Comparison of ENCODE assay signal across 2 cellular contexts in the genomic region with DNA sequence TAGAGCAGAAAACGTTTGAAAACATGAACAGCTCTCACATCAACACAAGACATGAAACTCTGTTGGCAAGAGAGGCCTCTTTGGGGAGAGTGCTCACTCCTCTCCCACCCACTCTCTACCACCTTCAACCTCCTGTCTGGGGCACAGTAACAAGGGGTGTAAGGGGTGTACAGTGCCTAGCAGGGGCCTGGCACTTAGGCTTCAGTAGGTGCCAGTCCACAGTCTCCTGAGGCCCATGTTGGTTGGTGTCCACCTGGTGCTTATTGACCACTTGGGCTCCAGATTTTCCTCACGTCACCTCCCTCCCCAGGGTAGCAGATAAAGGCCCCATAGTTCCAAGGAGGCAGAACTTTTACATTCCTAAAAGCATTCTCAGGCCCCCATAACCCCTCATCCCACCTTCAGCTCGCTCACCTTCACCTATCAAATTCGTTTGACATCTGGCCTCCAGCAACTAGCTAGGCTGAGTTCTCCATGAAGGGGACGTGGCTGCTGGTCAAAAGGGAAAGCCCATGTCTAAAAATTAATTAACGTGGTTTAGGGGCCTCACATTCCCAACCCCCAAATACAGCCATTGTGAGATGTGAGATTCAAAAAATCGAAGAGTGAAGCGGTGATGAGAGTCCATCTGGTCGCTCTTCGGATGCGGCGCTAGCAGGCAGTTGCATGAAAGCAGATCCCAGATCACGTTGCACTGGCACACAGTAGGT.
TF ChIP-seq lines count a peak whose summit lies in the region.

No MANE protein-coding gene starts in this region.

TF ChIP-seq in SK-N-SH, 30 proteins besides CTCF, POLR2A, EP300 and RAD21 (continued from another document):
- TF ChIP-seq, protein P1, sequence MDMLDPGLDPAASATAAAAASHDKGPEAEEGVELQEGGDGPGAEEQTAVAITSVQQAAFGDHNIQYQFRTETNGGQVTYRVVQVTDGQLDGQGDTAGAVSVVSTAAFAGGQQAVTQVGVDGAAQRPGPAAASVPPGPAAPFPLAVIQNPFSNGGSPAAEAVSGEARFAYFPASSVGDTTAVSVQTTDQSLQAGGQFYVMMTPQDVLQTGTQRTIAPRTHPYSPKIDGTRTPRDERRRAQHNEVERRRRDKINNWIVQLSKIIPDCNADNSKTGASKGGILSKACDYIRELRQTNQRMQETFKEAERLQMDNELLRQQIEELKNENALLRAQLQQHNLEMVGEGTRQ (IDR thresholded peaks at IDR 0.05; ENCODE audit: borderline replicate concordance, low read depth, low read length), result no peak
- TF ChIP-seq MXI1 (IDR thresholded peaks at IDR 0.05; ENCODE audit: low read depth, low read length) (no peak), RCOR1 (IDR thresholded peaks at IDR 0.05; ENCODE audit: low read length) (no peak), MEF2A (IDR thresholded peaks at IDR 0.05; ENCODE audit: borderline replicate concordance, low read depth) (no peak), JUND (IDR thresholded peaks at IDR 0.05) (no peak), TEAD4 (IDR thresholded peaks at IDR 0.05; ENCODE audit: borderline replicate concordance, insufficient read depth) (no peak), FOSL2 (IDR thresholded peaks at IDR 0.05; ENCODE audit: borderline replicate concordance, low read depth) (no peak), NRF1 (IDR thresholded peaks at IDR 0.05; ENCODE audit: low read depth, low read length) (no peak), SIN3A (IDR thresholded peaks at IDR 0.05; ENCODE audit: borderline replicate concordance, low read depth, low read length) (no peak), CHD2 (IDR thresholded peaks at IDR 0.05; ENCODE audit: low read length, partially characterized antibody) (no peak), RFX5 (IDR thresholded peaks at IDR 0.05; ENCODE audit: low read length) (no peak), USF1 (IDR thresholded peaks at IDR 0.05; ENCODE audit: borderline replicate concordance, low read depth) (no peak), TAF1 (IDR thresholded peaks at IDR 0.05; ENCODE audit: borderline replicate concordance, low read depth, low read length) (no peak), REST (IDR thresholded peaks at IDR 0.05; ENCODE audit: low read depth, low read length) (no peak), MAX (IDR thresholded peaks at IDR 0.05; ENCODE audit: low read depth) (no peak)

TF ChIP-seq in SK-N-SH treated with all-trans-retinoic acid at 6 μM for 48 hours, 23 proteins besides CTCF, POLR2A, EP300 and RAD21 (continued from another document):
- TF ChIP-seq CSRNP3 (CRISPR knock-in tag; IDR thresholded peaks at IDR 0.05), result no peak
- no peak for TF ChIP-seq ARNTL (CRISPR knock-in tag; IDR thresholded peaks at IDR 0.05; ENCODE audit: borderline replicate concordance, low read depth)
- TF ChIP-seq GLIS3 (CRISPR knock-in tag; IDR thresholded peaks at IDR 0.05), result no peak
- no peak for TF ChIP-seq CSDC2 (CRISPR knock-in tag; IDR thresholded peaks at IDR 0.05)
- TF ChIP-seq ESRRG (CRISPR knock-in tag; IDR thresholded peaks at IDR 0.05), result no peak
